In the genomic region with DNA sequence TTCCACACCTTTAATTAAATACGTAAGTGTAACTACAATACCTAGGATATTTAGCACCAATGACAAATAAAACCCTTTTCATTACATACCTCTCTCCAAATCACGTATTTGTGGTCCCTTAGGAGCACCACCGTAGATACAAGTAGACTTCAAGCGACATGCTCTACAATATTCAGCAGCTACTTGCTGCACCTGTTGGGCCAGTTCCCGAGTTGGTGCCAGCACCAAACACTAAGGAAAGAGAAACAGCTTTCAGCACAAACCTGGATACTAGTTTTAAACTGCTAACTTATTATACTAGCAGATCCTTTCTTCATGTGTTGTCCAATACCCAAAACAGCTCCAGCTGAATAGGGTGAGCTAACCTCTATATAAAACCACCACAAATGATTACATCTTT, we compare ENCODE assay signal across 1 cellular context.
TF ChIP-seq lines count a peak whose summit lies in the region.

No MANE protein-coding gene starts in this region.

TF ChIP-seq in SK-N-SH, 30 proteins besides CTCF, POLR2A, EP300 and RAD21:
- no peak for TF ChIP-seq MEF2A (IDR thresholded peaks at IDR 0.05; ENCODE audit: borderline replicate concordance, low read depth)
- no peak for TF ChIP-seq SMC3 (IDR thresholded peaks at IDR 0.05; ENCODE audit: low read depth, low read length)
- no peak for TF ChIP-seq SIN3A (IDR thresholded peaks at IDR 0.05; ENCODE audit: borderline replicate concordance, low read depth, low read length)
- TF ChIP-seq, protein P1, sequence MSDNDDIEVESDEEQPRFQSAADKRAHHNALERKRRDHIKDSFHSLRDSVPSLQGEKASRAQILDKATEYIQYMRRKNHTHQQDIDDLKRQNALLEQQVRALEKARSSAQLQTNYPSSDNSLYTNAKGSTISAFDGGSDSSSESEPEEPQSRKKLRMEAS (IDR thresholded peaks at IDR 0.05; ENCODE audit: low read depth): no peak
- no peak for TF ChIP-seq RFX5 (IDR thresholded peaks at IDR 0.05; ENCODE audit: low read length)
- no peak for TF ChIP-seq TEAD4 (IDR thresholded peaks at IDR 0.05; ENCODE audit: borderline replicate concordance, insufficient read depth)
- no peak for TF ChIP-seq ELF1 (IDR thresholded peaks at IDR 0.05)
TF ChIP-seq in SK-N-SH: peak in this region for 0.
